20 cellular contexts compared by ENCODE assay signal in the genomic region with DNA sequence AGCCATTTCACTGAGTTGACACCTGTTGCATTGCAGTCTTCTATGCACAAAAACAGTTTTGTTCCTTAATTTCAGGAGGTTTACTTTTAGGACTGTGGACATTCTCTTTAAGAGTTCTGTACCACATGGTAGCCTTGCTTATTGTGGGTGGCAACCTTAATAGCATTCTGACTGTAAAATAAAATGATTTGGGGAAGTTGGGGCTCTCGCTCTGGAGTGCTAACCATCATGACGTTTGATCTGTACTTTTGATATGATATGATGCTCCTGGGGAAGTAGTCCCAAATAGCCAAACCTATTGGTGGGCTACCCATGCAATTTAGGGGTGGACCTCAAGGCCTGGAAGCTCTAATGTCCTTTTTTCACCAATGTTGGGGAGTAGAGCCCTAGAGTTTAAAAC. TPM values are rescaled to one million over a fixed set of nuclear protein-coding genes. Genes with fewer than 3 reads are reported as not detected.
DNase-seq lines count a peak whose midpoint lies in the region; ATAC-seq and TF ChIP-seq lines count a peak whose summit lies in the region.
"Had no signal": no experiment of that assay in that cellular context is flagged by ENCODE, and none has a peak within 500 bp of the region (broad histone marks: within the 10 kb centered on the region; RNA-seq: fewer than 3 reads in every experiment).

No MANE protein-coding gene starts in this region.

- H3K27me3 ChIP-seq in right cardiac atrium (ENCODE audit: control insufficient read depth, insufficient read depth) = no peaks in the 10 kb centered on the region
- no peaks in the 10 kb centered on the region for H3K27me3 ChIP-seq in effector memory CD4-positive, alpha-beta T cell (replicated peaks; ENCODE audit: control insufficient read depth, insufficient read depth, low read length, poor library complexity, severe bottlenecking)
- H3K27me3 ChIP-seq: pancreas, tibial artery had no signal

- H3K4me3 Mint-ChIP-seq in T-helper 1 cell treated with Interleukin-12 subunit alpha and Interleukin-12 subunit beta and Interleukin-4 antibody, amounts not matched to agents 30 μg/mL and 1 μg/mL, for 36 hours = peak overlapping the region; percentile 96
- peak overlapping the region; percentile 30 to 32 for H3K4me3 Mint-ChIP-seq in stimulated activated naive B cell treated with anti-CD40 and anti-IgM and Interleukin-4, amounts not matched to agents 10 μg/mL and 1 μg/mL and 100 μg/mL, for 72 hours
- H3K4me3 Mint-ChIP-seq in endothelial cell (ENCODE audit: unreplicated experiment) = no peak overlapping the region
- H3K4me3 Mint-ChIP-seq: HFFc6 had no signal

- peak overlapping the region; percentile 99 for H3K27ac Mint-ChIP-seq in T-helper 1 cell treated with Interleukin-12 subunit alpha and Interleukin-12 subunit beta and Interleukin-4 antibody, amounts not matched to agents 30 μg/mL and 1 μg/mL, for 36 hours
- H3K27ac Mint-ChIP-seq in stimulated activated naive B cell treated with anti-CD40 and anti-IgM and Interleukin-4, amounts not matched to agents 10 μg/mL and 1 μg/mL and 100 μg/mL, for 72 hours = peak overlapping the region; percentile 84
- H3K27ac Mint-ChIP-seq in endothelial cell (ENCODE audit: unreplicated experiment) = no peak overlapping the region
- H3K27ac Mint-ChIP-seq: HFFc6 had no signal

- ATAC-seq in left ventricle myocardium superior (peak; percentile 45), right cardiac atrium (no peak), GM18868 (IDR thresholded peaks at IDR 0.05; ENCODE audit: unreplicated experiment) (no peak)
- peak; percentile 67 to 74 for ATAC-seq in stimulated activated naive B cell treated with anti-CD40 and anti-IgM and Interleukin-4, amounts not matched to agents 10 μg/mL and 1 μg/mL and 100 μg/mL, for 72 hours (replicated peaks)

- H3K4me1 ChIP-seq in right cardiac atrium (ENCODE audit: control insufficient read depth, insufficient read depth, low read length) = no peaks in the 10 kb centered on the region
- H3K4me1 ChIP-seq in effector memory CD4-positive, alpha-beta T cell (ENCODE audit: control insufficient read depth, insufficient read depth, low read length, poor library complexity, severe bottlenecking) = peaks cover 23% of the 10 kb centered on the region
- H3K4me1 ChIP-seq: pancreas, tibial artery had no signal

- H3K9me3 ChIP-seq in right cardiac atrium (ENCODE audit: control insufficient read depth, low read length) = no peaks in the 10 kb centered on the region
- no peaks in the 10 kb centered on the region for H3K9me3 ChIP-seq in effector memory CD4-positive, alpha-beta T cell (ENCODE audit: control insufficient read depth, low read length)
- H3K9me3 ChIP-seq: pancreas, tibial artery had no signal

- no peaks in the 10 kb centered on the region for H3K27me3 Mint-ChIP-seq in T-helper 1 cell treated with Interleukin-12 subunit alpha and Interleukin-12 subunit beta and Interleukin-4 antibody, amounts not matched to agents 30 μg/mL and 1 μg/mL, for 36 hours (ENCODE audit: low read depth)
- peaks cover 26 to 37% of the 10 kb centered on the region in 2 donors for H3K27me3 Mint-ChIP-seq in stimulated activated naive B cell treated with anti-CD40 and anti-IgM and Interleukin-4, amounts not matched to agents 10 μg/mL and 1 μg/mL and 100 μg/mL, for 72 hours
- H3K27me3 Mint-ChIP-seq in endothelial cell (ENCODE audit: unreplicated experiment) = peaks cover 2% of the 10 kb centered on the region

- no peak overlapping the region for H3K4me3 ChIP-seq in right cardiac atrium (ENCODE audit: low read length)
- peak overlapping the region; percentile 58 for H3K4me3 ChIP-seq in effector memory CD4-positive, alpha-beta T cell (ENCODE audit: insufficient read depth, low read depth, low read length, poor library complexity, severe bottlenecking)
- H3K4me3 ChIP-seq: GM12878, pancreas, tibial artery had no signal

- 84% methylated on average over 2 of the region's 2 CpGs for WGBS in right cardiac atrium

- no peak for TF ChIP-seq CTCF in endothelial cell (IDR thresholded peaks at IDR 0.05; ENCODE audit: unreplicated experiment)

- H3K36me3 ChIP-seq in effector memory CD4-positive, alpha-beta T cell (ENCODE audit: control insufficient read depth, insufficient read depth, low read length) = no peaks in the 10 kb centered on the region
- H3K36me3 ChIP-seq: pancreas, tibial artery, WERI-Rb-1 had no signal

- peaks cover 3% of the 10 kb centered on the region for H3K9me3 Mint-ChIP-seq in T-helper 1 cell treated with Interleukin-12 subunit alpha and Interleukin-12 subunit beta and Interleukin-4 antibody, amounts not matched to agents 30 μg/mL and 1 μg/mL, for 36 hours
- peaks cover 0 to 8% of the 10 kb centered on the region in 2 donors for H3K9me3 Mint-ChIP-seq in stimulated activated naive B cell treated with anti-CD40 and anti-IgM and Interleukin-4, amounts not matched to agents 10 μg/mL and 1 μg/mL and 100 μg/mL, for 72 hours
- no peaks in the 10 kb centered on the region for H3K9me3 Mint-ChIP-seq in endothelial cell (ENCODE audit: unreplicated experiment)
- H3K9me3 Mint-ChIP-seq: HFFc6 had no signal

- DNase-seq in left ventricle myocardium superior = no peak
- no peak for DNase-seq in right cardiac atrium
- DNase-seq in effector memory CD4-positive, alpha-beta T cell = no peak
- peak; percentile 29 for DNase-seq in stimulated activated naive B cell treated with anti-CD40 and anti-IgM and Interleukin-4, amounts not matched to agents 10 μg/mL and 1 μg/mL and 100 μg/mL, for 72 hours
- no peak for DNase-seq in NCI-H446 (lab: John Stamatoyannopoulos, UW)
- DNase-seq in endothelial cell (ENCODE audit: low spot score) = no peak
- DNase-seq: activated CD8-positive, alpha-beta memory T cell treated with anti-CD3 and anti-CD28 coated beads, Interleukin-2, amount 50 U/mL, for 48 hours; amygdala; central memory CD4-positive, alpha-beta T cell; HFFc6; NCI-H187; NCI-H345; pancreas; tibial artery; WERI-Rb-1 had no signal

- H3K27ac ChIP-seq in right cardiac atrium (ENCODE audit: low read length) = no peak overlapping the region
- peak overlapping the region; percentile 76 for H3K27ac ChIP-seq in effector memory CD4-positive, alpha-beta T cell (ENCODE audit: insufficient read depth, low read length, poor library complexity, severe bottlenecking)
- H3K27ac ChIP-seq: pancreas, tibial artery, WERI-Rb-1 had no signal

- H3K36me3 Mint-ChIP-seq in T-helper 1 cell treated with Interleukin-12 subunit alpha and Interleukin-12 subunit beta and Interleukin-4 antibody, amounts not matched to agents 30 μg/mL and 1 μg/mL, for 36 hours (ENCODE audit: low read depth) = peaks cover 70% of the 10 kb centered on the region
- H3K36me3 Mint-ChIP-seq in stimulated activated naive B cell treated with anti-CD40 and anti-IgM and Interleukin-4, amounts not matched to agents 10 μg/mL and 1 μg/mL and 100 μg/mL, for 72 hours = peaks cover 0 to 6% of the 10 kb centered on the region in 2 donors
- no peaks in the 10 kb centered on the region for H3K36me3 Mint-ChIP-seq in endothelial cell (ENCODE audit: low read depth, unreplicated experiment)

- intact Hi-C loops in left ventricle myocardium superior (cut with micrococcal nuclease) = no loop called here
- intact Hi-C loops in right cardiac atrium (cut with DNase I) = no loop called here

- H3K4me1 Mint-ChIP-seq in T-helper 1 cell treated with Interleukin-12 subunit alpha and Interleukin-12 subunit beta and Interleukin-4 antibody, amounts not matched to agents 30 μg/mL and 1 μg/mL, for 36 hours (ENCODE audit: low read depth) = peaks cover 66% of the 10 kb centered on the region
- H3K4me1 Mint-ChIP-seq in stimulated activated naive B cell treated with anti-CD40 and anti-IgM and Interleukin-4, amounts not matched to agents 10 μg/mL and 1 μg/mL and 100 μg/mL, for 72 hours = peaks cover 20 to 39% of the 10 kb centered on the region in 2 donors
- H3K4me1 Mint-ChIP-seq in endothelial cell (ENCODE audit: unreplicated experiment) = peaks cover 13% of the 10 kb centered on the region

RNA-seq across cellular contexts. Expression of gene CTLA4, which starts 3.4 kb away (rescaled TPM):
- total RNA-seq in left ventricle myocardium superior (not detected), right cardiac atrium (not detected), endothelial cell (ENCODE audit: unreplicated experiment) (not detected)
- 0.07 TPM for polyA plus RNA-seq in right cardiac atrium
- total RNA-seq: GM12878, HFFc6, HT1080, skeletal muscle tissue had no signal
- polyA plus RNA-seq: GM12878, pancreas had no signal

Comparison
In these comparisons a context has a peak if more than half of its experiments do, and no peak if none do; other contexts are left out.
1. ATAC-seq: peak in left ventricle myocardium superior (single experiment) and stimulated activated naive B cell treated with anti-CD40 and anti-IgM and Interleukin-4, amounts not matched to agents 10 μg/mL and 1 μg/mL and 100 μg/mL, for 72 hours (2 of 2); none in right cardiac atrium (0 of 2) and GM18868 (single experiment).